ENCODE assay signal across 2 cellular contexts in genomic region chr10:102007802-102008201, GRCh38.
TF ChIP-seq lines count a peak whose summit lies in the region.

No MANE protein-coding gene starts in this region.

TF ChIP-seq in A549, 52 proteins besides CTCF, POLR2A, EP300 and RAD21:
- no peak for TF ChIP-seq NPAS2 (CRISPR knock-in tag; IDR thresholded peaks at IDR 0.05; ENCODE audit: borderline replicate concordance)
- TF ChIP-seq, protein P1, sequence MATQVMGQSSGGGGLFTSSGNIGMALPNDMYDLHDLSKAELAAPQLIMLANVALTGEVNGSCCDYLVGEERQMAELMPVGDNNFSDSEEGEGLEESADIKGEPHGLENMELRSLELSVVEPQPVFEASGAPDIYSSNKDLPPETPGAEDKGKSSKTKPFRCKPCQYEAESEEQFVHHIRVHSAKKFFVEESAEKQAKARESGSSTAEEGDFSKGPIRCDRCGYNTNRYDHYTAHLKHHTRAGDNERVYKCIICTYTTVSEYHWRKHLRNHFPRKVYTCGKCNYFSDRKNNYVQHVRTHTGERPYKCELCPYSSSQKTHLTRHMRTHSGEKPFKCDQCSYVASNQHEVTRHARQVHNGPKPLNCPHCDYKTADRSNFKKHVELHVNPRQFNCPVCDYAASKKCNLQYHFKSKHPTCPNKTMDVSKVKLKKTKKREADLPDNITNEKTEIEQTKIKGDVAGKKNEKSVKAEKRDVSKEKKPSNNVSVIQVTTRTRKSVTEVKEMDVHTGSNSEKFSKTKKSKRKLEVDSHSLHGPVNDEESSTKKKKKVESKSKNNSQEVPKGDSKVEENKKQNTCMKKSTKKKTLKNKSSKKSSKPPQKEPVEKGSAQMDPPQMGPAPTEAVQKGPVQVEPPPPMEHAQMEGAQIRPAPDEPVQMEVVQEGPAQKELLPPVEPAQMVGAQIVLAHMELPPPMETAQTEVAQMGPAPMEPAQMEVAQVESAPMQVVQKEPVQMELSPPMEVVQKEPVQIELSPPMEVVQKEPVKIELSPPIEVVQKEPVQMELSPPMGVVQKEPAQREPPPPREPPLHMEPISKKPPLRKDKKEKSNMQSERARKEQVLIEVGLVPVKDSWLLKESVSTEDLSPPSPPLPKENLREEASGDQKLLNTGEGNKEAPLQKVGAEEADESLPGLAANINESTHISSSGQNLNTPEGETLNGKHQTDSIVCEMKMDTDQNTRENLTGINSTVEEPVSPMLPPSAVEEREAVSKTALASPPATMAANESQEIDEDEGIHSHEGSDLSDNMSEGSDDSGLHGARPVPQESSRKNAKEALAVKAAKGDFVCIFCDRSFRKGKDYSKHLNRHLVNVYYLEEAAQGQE (IDR thresholded peaks at IDR 0.05) = no peak
- TF ChIP-seq NR3C1 (IDR thresholded peaks at IDR 0.05) = no peak
- TF ChIP-seq JUN (IDR thresholded peaks at IDR 0.05) = no peak
- no peak for TF ChIP-seq CHD2 (IDR thresholded peaks at IDR 0.05; ENCODE audit: low read length, partially characterized antibody)
- TF ChIP-seq RNF2 (IDR thresholded peaks at IDR 0.05; ENCODE audit: borderline replicate concordance, low read depth) = no peak
- no peak for TF ChIP-seq RFX5 (IDR thresholded peaks at IDR 0.05)
- TF ChIP-seq, protein P2, sequence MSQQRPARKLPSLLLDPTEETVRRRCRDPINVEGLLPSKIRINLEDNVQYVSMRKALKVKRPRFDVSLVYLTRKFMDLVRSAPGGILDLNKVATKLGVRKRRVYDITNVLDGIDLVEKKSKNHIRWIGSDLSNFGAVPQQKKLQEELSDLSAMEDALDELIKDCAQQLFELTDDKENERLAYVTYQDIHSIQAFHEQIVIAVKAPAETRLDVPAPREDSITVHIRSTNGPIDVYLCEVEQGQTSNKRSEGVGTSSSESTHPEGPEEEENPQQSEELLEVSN (IDR thresholded peaks at IDR 0.05; ENCODE audit: borderline replicate concordance, low read depth) = no peak
- no peak for TF ChIP-seq ZSCAN20 (CRISPR knock-in tag; IDR thresholded peaks at IDR 0.05)
- TF ChIP-seq ELK1 (IDR thresholded peaks at IDR 0.05; ENCODE audit: low read depth, low read length) = no peak
- no peak for TF ChIP-seq NFE2L2 (conservative IDR thresholded peaks at IDR 0.05; ENCODE audit: low read length)

TF ChIP-seq in GM12878, 131 proteins besides CTCF, POLR2A, EP300 and RAD21:
- TF ChIP-seq HCFC1 (IDR thresholded peaks at IDR 0.05; ENCODE audit: low read length) = no peak
- no peak for TF ChIP-seq NFXL1 (IDR thresholded peaks at IDR 0.05; ENCODE audit: borderline replicate concordance)
- TF ChIP-seq PML (IDR thresholded peaks at IDR 0.05; ENCODE audit: low read length) = no peak
